Comparison of ENCODE assay signal across 8 cellular contexts in genomic region chr5:107570805-107571531, GRCh38.
DNase-seq lines count a peak whose midpoint lies in the region; ATAC-seq and FAIRE-seq lines count a peak whose summit lies in the region.

No MANE protein-coding gene starts in this region.

- no peak overlapping the region for H3K27ac ChIP-seq in CD4-positive, CD25-positive, alpha-beta regulatory T cell (ENCODE audit: insufficient read depth, low read length, poor library complexity, severe bottlenecking)
- H3K27ac ChIP-seq in muscle layer of colon (ENCODE audit: low read depth, low read length): peak overlapping the region; percentile 48

- peaks cover 6 to 19% (median 12%) of the 10 kb centered on the region in 4 donors for H3K4me1 Mint-ChIP-seq in CD4-positive, CD25-positive, alpha-beta regulatory T cell

- H3K27me3 ChIP-seq in CD4-positive, CD25-positive, alpha-beta regulatory T cell (ENCODE audit: control insufficient read depth, insufficient read depth, low read length): peaks cover 6% of the 10 kb centered on the region
- H3K27me3 ChIP-seq in muscle layer of colon (ENCODE audit: control insufficient read depth in 1 of 2, insufficient read depth in 2 of 2, low read length in 2 of 2): no peaks in the 10 kb centered on the region

- H3K27me3 Mint-ChIP-seq in CD4-positive, CD25-positive, alpha-beta regulatory T cell: peaks cover 46% of the 10 kb centered on the region

- peak overlapping the region; percentile 92 for H3K4me3 ChIP-seq in CD4-positive, CD25-positive, alpha-beta regulatory T cell (ENCODE audit: low read depth, low read length)
- peak overlapping the region; percentile 12 to 64 for H3K4me3 ChIP-seq in muscle layer of colon (ENCODE audit: low read depth in 1 of 2, low read length in 2 of 2)

- peak in 1 of 3 donors; percentile 38 for DNase-seq in CD4-positive, CD25-positive, alpha-beta regulatory T cell
- DNase-seq in RCC 7860 (ENCODE audit: low spot score): peak; percentile 25
- DNase-seq in dermis blood vessel endothelial cell: peak; percentile 88
- no peak for DNase-seq in EL
- no peak for DNase-seq in NCI-H226

- H3K27ac Mint-ChIP-seq in CD4-positive, CD25-positive, alpha-beta regulatory T cell: no peak overlapping the region

- ATAC-seq in CD4-positive, CD25-positive, alpha-beta regulatory T cell (ENCODE audit: low read depth in 2 of 2): no peak
- peak; percentile 85 for ATAC-seq in GM18909 (IDR thresholded peaks at IDR 0.05; ENCODE audit: poor library complexity, unreplicated experiment)
- ATAC-seq in HG03066 (IDR thresholded peaks at IDR 0.05; ENCODE audit: low read depth, unreplicated experiment): peak; percentile 80

- H3K36me3 Mint-ChIP-seq in CD4-positive, CD25-positive, alpha-beta regulatory T cell: no peaks in the 10 kb centered on the region

- H3K9ac ChIP-seq in muscle layer of colon (ENCODE audit: low read length): no peak overlapping the region

- H3K4me1 ChIP-seq in CD4-positive, CD25-positive, alpha-beta regulatory T cell (ENCODE audit: control insufficient read depth, insufficient read depth, low read length, poor library complexity, severe bottlenecking): peaks cover 14% of the 10 kb centered on the region
- H3K4me1 ChIP-seq in muscle layer of colon (ENCODE audit: insufficient read depth, low read length): peaks cover 13% of the 10 kb centered on the region

- H3K36me3 ChIP-seq in CD4-positive, CD25-positive, alpha-beta regulatory T cell (ENCODE audit: control insufficient read depth, insufficient read depth, low read length): no peaks in the 10 kb centered on the region
- no peaks in the 10 kb centered on the region for H3K36me3 ChIP-seq in muscle layer of colon (ENCODE audit: insufficient read depth, low read length)

- H3K9me3 Mint-ChIP-seq in CD4-positive, CD25-positive, alpha-beta regulatory T cell: no peaks in the 10 kb centered on the region

- peak overlapping the region; percentile 82 to 93 (median 86) for H3K4me3 Mint-ChIP-seq in CD4-positive, CD25-positive, alpha-beta regulatory T cell

- FAIRE-seq in RCC 7860 (lab: Jason Lieb, UNC): no peak

- H3K9me3 ChIP-seq in CD4-positive, CD25-positive, alpha-beta regulatory T cell (ENCODE audit: control insufficient read depth in 2 of 2, low read length in 2 of 2): no peaks in the 10 kb centered on the region
- H3K9me3 ChIP-seq in muscle layer of colon (ENCODE audit: low read length): no peaks in the 10 kb centered on the region

Comparison
In these comparisons a context has a peak if more than half of its experiments do, and no peak if none do; other contexts are left out.
1. ATAC-seq: peak in GM18909 (single experiment) and HG03066 (single experiment); none in CD4-positive, CD25-positive, alpha-beta regulatory T cell (0 of 2).
2. DNase-seq: peak in RCC 7860 (single experiment) and dermis blood vessel endothelial cell (single experiment); none in EL (single experiment) and NCI-H226 (single experiment).